Comparison of ENCODE assay signal across 19 cellular contexts in genomic region chr13:52034616-52035226, GRCh38. TPM values are rescaled to one million over a fixed set of nuclear protein-coding genes. Genes with fewer than 3 reads are reported as not detected.
A peak's percentile ranks its signal among the peaks of the same experiment; 100 is the strongest.
DNase-seq lines count a peak whose midpoint lies in the region; ATAC-seq lines count a peak whose summit lies in the region.
"Had no signal": no experiment of that assay in that cellular context is flagged by ENCODE, and none has a peak within 500 bp of the region (broad histone marks: within the 10 kb centered on the region; RNA-seq: fewer than 3 reads in every experiment).

No MANE protein-coding gene starts in this region.

- ATAC-seq in stimulated activated naive CD8-positive, alpha-beta T cell treated with anti-CD3 and anti-CD28 coated beads, Interleukin-15, Interleukin-2, amounts not matched to agents 100 U/mL and 50 U/mL, for 24 hours = no peak
- ATAC-seq: pancreas; right cardiac atrium; stimulated activated effector memory CD8-positive, alpha-beta T cell treated with anti-CD3 and anti-CD28 coated beads, Interleukin-12 subunit alpha, Interleukin-12 subunit beta, amount 100 ng/mL, for 72 hours had no signal

- DNase-seq in DMS53 (lab: John Stamatoyannopoulos, UW) (peak; percentile 87), NCI-H128 (lab: John Stamatoyannopoulos, UW; ENCODE audit: unreplicated experiment) (peak; percentile 1), NCI-H460 (ENCODE audit: extremely low read depth, low read depth) (peak; percentile 1), iris pigment epithelial cell (ENCODE audit: low read depth) (peak; percentile 42), NCI-H446 treated with DMSO at 0.1 percent for 48 hours (lab: John Stamatoyannopoulos, UW) (no peak), Ammon's horn (ENCODE audit: low spot score) (no peak)
- DNase-seq in stimulated activated CD4-positive, alpha-beta T cell treated with anti-CD3 and anti-CD28 coated beads, Interleukin-12 subunit alpha, Interleukin-12 subunit beta, amount 100 ng/mL, for 4 hours = no peak
- DNase-seq in stimulated activated naive CD8-positive, alpha-beta T cell treated with anti-CD3 and anti-CD28 coated beads, Interleukin-15, Interleukin-2, amounts not matched to agents 100 U/mL and 50 U/mL, for 24 hours = no peak
- DNase-seq: activated effector memory CD4-positive, alpha-beta T cell treated with anti-CD3 and anti-CD28 coated beads, Interleukin-2, amount 50 U/mL, for 16 hours; central memory CD4-positive, alpha-beta T cell; COR-L47; endodermal cell; NCI-H1092 treated with DMSO at 0.1 percent for 48 hours; pancreas; right cardiac atrium; Right ventricle myocardium superior; stimulated activated CD4-positive, alpha-beta T cell treated with anti-CD3 and anti-CD28 coated beads, Interleukin-4, amount 100 ng/mL, for 24 hours; T-helper 2 cell had no signal

RNA-seq across cellular contexts. Expression of gene UTP14C, which starts 10.2 kb away (rescaled TPM):
- 8.4 and 8.8 TPM in 2 replicates for total RNA-seq in NCI-H460 (2014; rRNA removed; shearing (Covaris generic))
- 4.4 and 4.7 TPM in 2 replicates for polyA plus RNA-seq in NCI-H460 (2014; cell fraction: nucleus; rRNA removed)

RNA-seq across cellular contexts. Expression of gene ALG11, which starts 22.5 kb away (rescaled TPM):
- 6.4 and 10.3 TPM in 2 replicates for total RNA-seq in NCI-H460 (2014; rRNA removed; shearing (Covaris generic))
- polyA plus RNA-seq in NCI-H460 (2014; cell fraction: nucleus; rRNA removed) = 8.5 and 9.4 TPM in 2 replicates

RNA-seq across cellular contexts. Expression of gene ATP7B, which starts 23.5 kb away (rescaled TPM):
- total RNA-seq in NCI-H460 (2014; rRNA removed; shearing (Covaris generic)) = 2.0 and 2.1 TPM in 2 replicates
- polyA plus RNA-seq in NCI-H460 (2014; cell fraction: nucleus; rRNA removed) = 2.1 and 2.5 TPM in 2 replicates

Comparison
In these comparisons a context has a peak if more than half of its experiments do, and no peak if none do; other contexts are left out.
1. DNase-seq: peak in DMS53 (single experiment), NCI-H128 (single experiment), NCI-H460 (single experiment) and iris pigment epithelial cell (single experiment); none in NCI-H446 treated with DMSO at 0.1 percent for 48 hours (single experiment), stimulated activated CD4-positive, alpha-beta T cell treated with anti-CD3 and anti-CD28 coated beads, Interleukin-12 subunit alpha, Interleukin-12 subunit beta, amount 100 ng/mL, for 4 hours (single experiment), stimulated activated naive CD8-positive, alpha-beta T cell treated with anti-CD3 and anti-CD28 coated beads, Interleukin-15, Interleukin-2, amounts not matched to agents 100 U/mL and 50 U/mL, for 24 hours (single experiment) and Ammon's horn (single experiment).